Comparison of ENCODE assay signal across 14 cellular contexts in genomic region chr12:120737557-120738251, GRCh38. TPM values are rescaled to one million over a fixed set of nuclear protein-coding genes. Genes with fewer than 3 reads are reported as not detected.
DNase-seq lines count a peak whose midpoint lies in the region; ATAC-seq and TF ChIP-seq lines count a peak whose summit lies in the region.
"Had no signal": no experiment of that assay in that cellular context is flagged by ENCODE, and none has a peak within 500 bp of the region (broad histone marks: within the 10 kb centered on the region; RNA-seq: fewer than 3 reads in every experiment).

No MANE protein-coding gene starts in this region.

- no peak overlapping the region for H3K4me2 ChIP-seq in SK-N-SH
- H3K4me2 ChIP-seq in PC-3 (ENCODE audit: low read length), result no peak overlapping the region
- H3K4me2 ChIP-seq: PC-9 had no signal

- no peak for TF ChIP-seq RAD21 in SK-N-SH (IDR thresholded peaks at IDR 0.05; ENCODE audit: low read length)

- no peak overlapping the region for H3K4me3 Mint-ChIP-seq in CD14-positive monocyte
- H3K4me3 Mint-ChIP-seq: activated CD4-positive, alpha-beta memory T cell treated with anti-CD3 and anti-CD28 coated beads for 36 hours; natural killer cell treated with Interleukin-12 subunit alpha and Interleukin-12 subunit beta and Interleukin-15 and Interleukin-18, amount 100 ng/mL, for 72 hours; T-helper 17 cell had no signal

- H3K27me3 Mint-ChIP-seq in CD14-positive monocyte (ENCODE audit: low read depth in 3 of 3), result peaks cover 0 to 3% (median 0%) of the 10 kb centered on the region in 3 donors
- H3K27me3 Mint-ChIP-seq: activated CD4-positive, alpha-beta memory T cell treated with anti-CD3 and anti-CD28 coated beads for 36 hours; natural killer cell treated with Interleukin-12 subunit alpha and Interleukin-12 subunit beta and Interleukin-15 and Interleukin-18, amount 100 ng/mL, for 72 hours; T-helper 17 cell had no signal

- no peak for TF ChIP-seq EP300 in SK-N-SH (IDR thresholded peaks at IDR 0.05; ENCODE audit: borderline replicate concordance in 1 of 2, low read depth in 1 of 2, low read length in 1 of 2)

- no peak overlapping the region for H3K27ac ChIP-seq in SK-N-SH (ENCODE audit: low read depth in 2 of 2, low read length in 1 of 2)
- no peak overlapping the region for H3K27ac ChIP-seq in PC-3 (ENCODE audit: low read length)
- H3K27ac ChIP-seq: PC-9 had no signal

- no TSS peak for BruUV-seq in PC-3 (replicated peaks; lab: Mats Ljungman, UMichigan)

- H3K9me3 ChIP-seq in SK-N-SH (no peaks in the 10 kb centered on the region), PC-3 (ENCODE audit: low read length) (no peaks in the 10 kb centered on the region)

- H4K20me1 ChIP-seq in SK-N-SH (ENCODE audit: insufficient read depth) (no peaks in the 10 kb centered on the region), PC-3 (ENCODE audit: low read length) (no peaks in the 10 kb centered on the region)

- H3K79me2 ChIP-seq in SK-N-SH (ENCODE audit: insufficient read depth) (no peaks in the 10 kb centered on the region), PC-3 (ENCODE audit: low read length) (no peaks in the 10 kb centered on the region)

- TF ChIP-seq CTCF in SK-N-SH (IDR thresholded peaks at IDR 0.05) (no peak; the same call in 1 of the 2 replicates), PC-3 (conservative IDR thresholded peaks at IDR 0.05; ENCODE audit: low read depth, low read length) (peak; percentile 27; the same call in 1 of the 2 replicates), fibroblast of mammary gland (conservative IDR thresholded peaks at IDR 0.05; ENCODE audit: control insufficient read depth, insufficient read depth, low read depth, low read length) (peak; percentile 18), retinal pigment epithelial cell (conservative IDR thresholded peaks at IDR 0.05; ENCODE audit: low read depth, low read length) (peak; percentile 34), CD14-positive monocyte (IDR thresholded peaks at IDR 0.05) (no peak)

- POLR2A ChIA-PET in SK-N-SH (lab: Yijun Ruan, JAX), result no interaction called here
- POLR2A ChIA-PET in PC-3 (lab: Charles Lee; ENCODE audit: unreplicated experiment), result no interaction called here

- DNase-seq in SK-N-SH, result no peak
- DNase-seq in PC-3, result no peak
- no peak for DNase-seq in fibroblast of mammary gland (ENCODE audit: low read depth)
- DNase-seq in retinal pigment epithelial cell (ENCODE audit: low read depth), result no peak
- DNase-seq in GM03348 (ENCODE audit: low spot score), result no peak
- no peak for DNase-seq in CD14-positive monocyte (ENCODE audit: low spot score)
- DNase-seq: activated CD4-positive, alpha-beta memory T cell treated with anti-CD3 and anti-CD28 coated beads for 36 hours; activated gamma-delta T cell treated with Interleukin-2 at 50 U/mL for 16 hours; kidney glomerular epithelial cell; PC-9; T-helper 17 cell had no signal

- H3K27me3 ChIP-seq in SK-N-SH (ENCODE audit: insufficient read depth) (no peaks in the 10 kb centered on the region), PC-3 (ENCODE audit: low read length) (no peaks in the 10 kb centered on the region)

- H3F3A ChIP-seq in SK-N-SH (replicated peaks; ENCODE audit: insufficient read depth) (no peaks in the 10 kb centered on the region), PC-3 (ENCODE audit: low read length, unreplicated experiment) (no peaks in the 10 kb centered on the region)

- H3K9me3 Mint-ChIP-seq in CD14-positive monocyte, result peaks cover 0 to 4% (median 0%) of the 10 kb centered on the region in 7 donors
- H3K9me3 Mint-ChIP-seq: activated CD4-positive, alpha-beta memory T cell treated with anti-CD3 and anti-CD28 coated beads for 36 hours; natural killer cell treated with Interleukin-12 subunit alpha and Interleukin-12 subunit beta and Interleukin-15 and Interleukin-18, amount 100 ng/mL, for 72 hours had no signal

- H3K27ac Mint-ChIP-seq in CD14-positive monocyte, result peak overlapping the region in 2 of 7 donors; percentile 46 to 52
- H3K27ac Mint-ChIP-seq: activated CD4-positive, alpha-beta memory T cell treated with anti-CD3 and anti-CD28 coated beads for 36 hours; natural killer cell treated with Interleukin-12 subunit alpha and Interleukin-12 subunit beta and Interleukin-15 and Interleukin-18, amount 100 ng/mL, for 72 hours; T-helper 17 cell had no signal

- 82% methylated on average over 13 of the region's 25 CpGs for WGBS in SK-N-SH (ENCODE audit: low lambda C conversion rate)

- H3K36me3 Mint-ChIP-seq in CD14-positive monocyte, result peaks cover 14 to 28% of the 10 kb centered on the region in 2 donors
- H3K36me3 Mint-ChIP-seq: natural killer cell treated with Interleukin-12 subunit alpha and Interleukin-12 subunit beta and Interleukin-15 and Interleukin-18, amount 100 ng/mL, for 72 hours had no signal

- peaks cover 2% of the 10 kb centered on the region for H3K4me1 Mint-ChIP-seq in CD14-positive monocyte

- CTCF ChIA-PET in SK-N-SH (lab: Yijun Ruan, JAX), result interaction anchor here (1.1 kb wide), 2 partner anchors 43 to 234 kb away, joined by 3 read pairs; no protein-coding TSS in a partner anchor
- CTCF ChIA-PET in PC-3 (lab: Charles Lee), result no interaction called here

- intact Hi-C loops in PC-3 (cut with micrococcal nuclease), result no loop called here
- intact Hi-C loops in CD14-positive monocyte (cut with micrococcal nuclease), result no loop called here

- H3K4me1 ChIP-seq in SK-N-SH (ENCODE audit: control insufficient read depth in 1 of 2, insufficient read depth in 2 of 2, low read depth in 1 of 2, low read length in 1 of 2) (no peaks in the 10 kb centered on the region), PC-3 (ENCODE audit: insufficient read depth, low read length) (no peaks in the 10 kb centered on the region)

- H2AFZ ChIP-seq in SK-N-SH (ENCODE audit: low read depth) (no peak overlapping the region), PC-3 (ENCODE audit: low read length) (no peak overlapping the region)
- H2AFZ ChIP-seq: PC-9 had no signal

- ATAC-seq in SK-N-SH treated with all-trans-retinoic acid at 6 μM for 48 hours (peak; percentile 39), PC-3 (no peak; the same call in 1 of the 2 replicates), HG02623 (IDR thresholded peaks at IDR 0.05; ENCODE audit: unreplicated experiment) (no peak)
- ATAC-seq: natural killer cell treated with Interleukin-12 subunit alpha and Interleukin-12 subunit beta and Interleukin-15 and Interleukin-18, amount 100 ng/mL, for 72 hours; T-helper 17 cell had no signal

- no peaks in the 10 kb centered on the region for H3K36me3 ChIP-seq in SK-N-SH (replicated peaks in 1 of 2; ENCODE audit: control insufficient read depth in 1 of 2, insufficient read depth in 2 of 2, low read length in 1 of 2)
- no peaks in the 10 kb centered on the region for H3K36me3 ChIP-seq in PC-3 (ENCODE audit: low read depth, low read length)

- no peaks in the 10 kb centered on the region for H3K9me2 ChIP-seq in SK-N-SH
- no peaks in the 10 kb centered on the region for H3K9me2 ChIP-seq in PC-3 (replicated peaks; ENCODE audit: low read length)

- H3K9ac ChIP-seq in SK-N-SH, result no peak overlapping the region
- no peak overlapping the region for H3K9ac ChIP-seq in PC-3 (ENCODE audit: low read length)

- no peak overlapping the region for H3K4me3 ChIP-seq in SK-N-SH (ENCODE audit: low read depth in 2 of 2, low read length in 1 of 2)
- H3K4me3 ChIP-seq in PC-3 (ENCODE audit: low read length), result no peak overlapping the region
- H3K4me3 ChIP-seq in fibroblast of mammary gland (ENCODE audit: control insufficient read depth, low read depth, low read length), result no peak overlapping the region
- no peak overlapping the region for H3K4me3 ChIP-seq in retinal pigment epithelial cell (ENCODE audit: low read length)
- H3K4me3 ChIP-seq: PC-9 had no signal

TF ChIP-seq in SK-N-SH treated with all-trans-retinoic acid at 6 μM for 48 hours, 23 proteins besides CTCF, POLR2A, EP300 and RAD21 (continues in another document):
- TF ChIP-seq RARB (CRISPR knock-in tag; IDR thresholded peaks at IDR 0.05), result no peak

TF ChIP-seq in SK-N-SH, 30 proteins besides CTCF, POLR2A, EP300 and RAD21 (continues in another document):
- TF ChIP-seq, protein P1, sequence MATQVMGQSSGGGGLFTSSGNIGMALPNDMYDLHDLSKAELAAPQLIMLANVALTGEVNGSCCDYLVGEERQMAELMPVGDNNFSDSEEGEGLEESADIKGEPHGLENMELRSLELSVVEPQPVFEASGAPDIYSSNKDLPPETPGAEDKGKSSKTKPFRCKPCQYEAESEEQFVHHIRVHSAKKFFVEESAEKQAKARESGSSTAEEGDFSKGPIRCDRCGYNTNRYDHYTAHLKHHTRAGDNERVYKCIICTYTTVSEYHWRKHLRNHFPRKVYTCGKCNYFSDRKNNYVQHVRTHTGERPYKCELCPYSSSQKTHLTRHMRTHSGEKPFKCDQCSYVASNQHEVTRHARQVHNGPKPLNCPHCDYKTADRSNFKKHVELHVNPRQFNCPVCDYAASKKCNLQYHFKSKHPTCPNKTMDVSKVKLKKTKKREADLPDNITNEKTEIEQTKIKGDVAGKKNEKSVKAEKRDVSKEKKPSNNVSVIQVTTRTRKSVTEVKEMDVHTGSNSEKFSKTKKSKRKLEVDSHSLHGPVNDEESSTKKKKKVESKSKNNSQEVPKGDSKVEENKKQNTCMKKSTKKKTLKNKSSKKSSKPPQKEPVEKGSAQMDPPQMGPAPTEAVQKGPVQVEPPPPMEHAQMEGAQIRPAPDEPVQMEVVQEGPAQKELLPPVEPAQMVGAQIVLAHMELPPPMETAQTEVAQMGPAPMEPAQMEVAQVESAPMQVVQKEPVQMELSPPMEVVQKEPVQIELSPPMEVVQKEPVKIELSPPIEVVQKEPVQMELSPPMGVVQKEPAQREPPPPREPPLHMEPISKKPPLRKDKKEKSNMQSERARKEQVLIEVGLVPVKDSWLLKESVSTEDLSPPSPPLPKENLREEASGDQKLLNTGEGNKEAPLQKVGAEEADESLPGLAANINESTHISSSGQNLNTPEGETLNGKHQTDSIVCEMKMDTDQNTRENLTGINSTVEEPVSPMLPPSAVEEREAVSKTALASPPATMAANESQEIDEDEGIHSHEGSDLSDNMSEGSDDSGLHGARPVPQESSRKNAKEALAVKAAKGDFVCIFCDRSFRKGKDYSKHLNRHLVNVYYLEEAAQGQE (IDR thresholded peaks at IDR 0.05; ENCODE audit: low read depth, low read length), result no peak
- no peak for TF ChIP-seq FOSL2 (IDR thresholded peaks at IDR 0.05; ENCODE audit: borderline replicate concordance, low read depth)

RNA-seq across cellular contexts. Expression of gene ACADS, which starts 12.1 kb away (rescaled TPM):
- 4.5 and 4.9 TPM in 2 replicates for polyA plus RNA-seq in SK-N-SH (2012; rRNA removed)
- 1.3 and 2.9 TPM in 2 replicates for polyA plus RNA-seq in SK-N-SH (2012; cell fraction: cytosol; rRNA removed)
- polyA plus RNA-seq in SK-N-SH (2012; cell fraction: nucleus; rRNA removed), result 17.0 and 23.0 TPM in 2 replicates
- 14.5 and 19.6 TPM in 2 replicates for total RNA-seq in PC-3 (2014; rRNA removed)
- polyA plus RNA-seq in CD14-positive monocyte, result 10 to 100 TPM; 18.2 to 25.1 TPM

RNA-seq across cellular contexts. Expression of gene UNC119B, which starts 27.4 kb away (rescaled TPM):
- 23.6 and 32.0 TPM in 2 replicates for polyA plus RNA-seq in SK-N-SH (2012; rRNA removed)
- polyA plus RNA-seq in SK-N-SH (2012; cell fraction: cytosol; rRNA removed), result 25.3 and 28.0 TPM in 2 replicates
- polyA plus RNA-seq in SK-N-SH (2012; cell fraction: nucleus; rRNA removed), result 23.7 and 28.0 TPM in 2 replicates
- 15.9 and 23.8 TPM in 2 replicates for total RNA-seq in PC-3 (2014; rRNA removed)
- 1 to 10 TPM; 1.1 to 2.1 TPM for polyA plus RNA-seq in CD14-positive monocyte

RNA-seq across cellular contexts. Expression of gene MLEC, which starts 50.8 kb away (rescaled TPM):
- polyA plus RNA-seq in SK-N-SH (2012; rRNA removed), result 23.4 and 27.8 TPM in 2 replicates
- polyA plus RNA-seq in SK-N-SH (2012; cell fraction: cytosol; rRNA removed), result 32.4 and 33.3 TPM in 2 replicates
- polyA plus RNA-seq in SK-N-SH (2012; cell fraction: nucleus; rRNA removed), result 12.2 and 23.2 TPM in 2 replicates
- total RNA-seq in PC-3 (2014; rRNA removed), result 158 and 166 TPM in 2 replicates
- 10 to 100 TPM; 65.3 to 79.5 TPM for polyA plus RNA-seq in CD14-positive monocyte

Comparison
In these comparisons a context has a peak if more than half of its experiments do, and no peak if none do; other contexts are left out.
1. CTCF ChIP-seq: peak in PC-3 (single experiment), fibroblast of mammary gland (single experiment) and retinal pigment epithelial cell (single experiment); none in SK-N-SH (single experiment) and CD14-positive monocyte (single experiment).